8 cellular contexts compared by ENCODE assay signal in genomic region chr1:238927899-238928298, GRCh38.
"Had no signal": no experiment of that assay in that cellular context is flagged by ENCODE, and none has a peak within 500 bp of the region (broad histone marks: within the 10 kb centered on the region; RNA-seq: fewer than 3 reads in every experiment).

No MANE protein-coding gene starts in this region.

- FAIRE-seq: HepG2, HTR-8/SVneo had no signal

- H3K9ac ChIP-seq: KMS-11 had no signal

- H3K27ac ChIP-seq: KMS-11 had no signal

- H3K4me3 ChIP-seq: HAP-1 had no signal

- H3K36me3 ChIP-seq: HAP-1 had no signal

- ATAC-seq: HCT116, HepG2 had no signal

- DNase-seq: GOT3, H7, KBM-7 had no signal

- H3K4me2 ChIP-seq: KMS-11 had no signal

- H3K4me1 ChIP-seq: HAP-1 had no signal
